Comparison of ENCODE assay signal across 17 cellular contexts in the genomic region with DNA sequence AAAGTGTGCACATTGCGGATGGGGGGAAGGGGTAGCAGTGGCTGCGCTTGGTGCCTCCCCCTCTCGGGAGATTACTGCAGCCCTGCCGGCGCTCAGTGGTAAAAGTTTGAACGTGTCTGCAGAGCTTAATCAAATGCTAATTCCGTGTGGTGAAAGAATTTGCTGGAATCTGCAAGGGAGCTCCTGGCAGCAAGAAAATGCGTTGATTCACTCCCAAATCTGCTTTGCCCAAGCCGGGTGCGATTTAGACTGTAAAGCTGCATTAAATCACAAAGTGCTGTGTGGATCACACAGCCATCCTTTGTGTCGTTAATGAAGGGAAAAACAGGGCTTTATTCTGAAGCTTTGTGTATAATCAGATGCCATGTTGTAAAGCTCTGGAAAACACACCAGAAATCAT.
DNase-seq lines count a peak whose midpoint lies in the region; ATAC-seq, FAIRE-seq and TF ChIP-seq lines count a peak whose summit lies in the region.
"Had no signal": no experiment of that assay in that cellular context is flagged by ENCODE, and none has a peak within 500 bp of the region (broad histone marks: within the 10 kb centered on the region; RNA-seq: fewer than 3 reads in every experiment).

No MANE protein-coding gene starts in this region.

- no peak for ATAC-seq in K562
- ATAC-seq: upper lobe of right lung had no signal

- POLR2A ChIA-PET in K562 (lab: Yijun Ruan, JAX), result interaction anchor here (0.6 to 0.7 kb wide), 3 partner anchors 11 to 16 kb away, joined by 3 to 5 read pairs (median 4); no protein-coding TSS in a partner anchor
- POLR2A ChIA-PET in PC-9 (lab: Charles Lee; ENCODE audit: unreplicated experiment), result no interaction called here

- no peaks in the 10 kb centered on the region for H3F3A ChIP-seq in smooth muscle cell (ENCODE audit: low read depth)
- H3F3A ChIP-seq in PC-9 (ENCODE audit: insufficient read depth, low read depth), result no peaks in the 10 kb centered on the region

- H3K27me3 Mint-ChIP-seq in activated T-helper 2 cell treated with anti-CD3 and anti-CD28 coated beads, Interferon-gamma antibody, Interleukin-2, Interleukin-4, amounts not matched to agents 10 μg/mL and 5 μg/mL and 100 μg/mL, durations not matched to agents 14 hours and 24 hours and 36 hours (ENCODE audit: low read depth), result peaks cover 3% of the 10 kb centered on the region
- H3K27me3 Mint-ChIP-seq: activated naive CD8-positive, alpha-beta T cell had no signal

- H3K4me1 Mint-ChIP-seq in activated T-helper 2 cell treated with anti-CD3 and anti-CD28 coated beads, Interferon-gamma antibody, Interleukin-2, Interleukin-4, amounts not matched to agents 10 μg/mL and 5 μg/mL and 100 μg/mL, durations not matched to agents 14 hours and 24 hours and 36 hours (ENCODE audit: low read depth), result peaks cover 4% of the 10 kb centered on the region

- H3K9me1 ChIP-seq in K562 (ENCODE audit: control insufficient read depth, insufficient read depth, low read length), result no peaks in the 10 kb centered on the region

- no peak for TF ChIP-seq RAD21 in K562 (CRISPR knock-in tag; conservative IDR thresholded peaks at IDR 0.05 in 1 of 2, IDR thresholded peaks at IDR 0.05 in 1 of 2)

- H3K4me1 ChIP-seq in K562 (replicated peaks in 1 of 2; ENCODE audit: control insufficient read depth in 2 of 2, insufficient read depth in 2 of 2, low read length in 2 of 2) (no peaks in the 10 kb centered on the region; a peak in 1 of 5 replicates), iPS-18a (ENCODE audit: control insufficient read depth, low read depth, low read length) (peaks cover 33% of the 10 kb centered on the region), smooth muscle cell (ENCODE audit: low read depth) (peaks cover 21% of the 10 kb centered on the region), PC-9 (replicated peaks; ENCODE audit: insufficient read depth) (no peaks in the 10 kb centered on the region)
- H3K4me1 ChIP-seq: sigmoid colon, upper lobe of right lung had no signal

- H2AFZ ChIP-seq in K562 (ENCODE audit: low read depth, low read length) (no peak overlapping the region), smooth muscle cell (ENCODE audit: low read depth) (peak overlapping the region; percentile 71), PC-9 (no peak overlapping the region)

- H3K36me3 Mint-ChIP-seq in activated T-helper 2 cell treated with anti-CD3 and anti-CD28 coated beads, Interferon-gamma antibody, Interleukin-2, Interleukin-4, amounts not matched to agents 10 μg/mL and 5 μg/mL and 100 μg/mL, durations not matched to agents 14 hours and 24 hours and 36 hours (ENCODE audit: low read depth), result no peaks in the 10 kb centered on the region
- H3K36me3 Mint-ChIP-seq: activated naive CD8-positive, alpha-beta T cell had no signal

- TF ChIP-seq CTCF in K562 (IDR thresholded peaks at IDR 0.05 in 2 of 3, conservative IDR thresholded peaks at IDR 0.05 in 1 of 3; ENCODE audit: insufficient read depth in 2 of 3, low read depth in 1 of 3, low read length in 3 of 3) (no peak), smooth muscle cell (IDR thresholded peaks at IDR 0.05; ENCODE audit: borderline replicate concordance, insufficient read depth, poor library complexity, severe bottlenecking) (no peak), PC-9 (conservative IDR thresholded peaks at IDR 0.05) (no peak)

- in situ Hi-C loops in K562 (cut with MboI), result no loop called here

- H3K27ac ChIP-seq in K562 (ENCODE audit: extremely low read depth, low read depth, low read length) (no peak overlapping the region), iPS-18a (ENCODE audit: low read length) (peak overlapping the region; percentile 50), smooth muscle cell (ENCODE audit: low read depth) (peak overlapping the region; percentile 6), PC-9 (no peak overlapping the region)
- H3K27ac ChIP-seq: BLaER1, sigmoid colon, upper lobe of right lung had no signal

- no peaks in the 10 kb centered on the region for H3K9me3 Mint-ChIP-seq in activated T-helper 2 cell treated with anti-CD3 and anti-CD28 coated beads, Interferon-gamma antibody, Interleukin-2, Interleukin-4, amounts not matched to agents 10 μg/mL and 5 μg/mL and 100 μg/mL, durations not matched to agents 14 hours and 24 hours and 36 hours

- WGBS in K562 (ENCODE audit: insufficient coverage, low coverage, missing lambda C conversion rate), result 20% methylated on average over 7 of the region's 11 CpGs
- WGBS in smooth muscle cell (ENCODE audit: low lambda C conversion rate), result 9% methylated on average over 11 of the region's 11 CpGs

- CTCF ChIA-PET in K562 (lab: Yijun Ruan, JAX; ENCODE audit: low intra/inter-chr PET ratio) (no interaction called here), PC-9 (lab: Charles Lee) (no interaction called here)

- peak; percentile 76 for DNase-seq in H7
- DNase-seq in K562 (ENCODE audit: extremely low read depth in 1 of 4, low spot score in 3 of 4), result no peak
- DNase-seq in smooth muscle cell (lab: John Stamatoyannopoulos, UW; ENCODE audit: unreplicated experiment), result no peak
- no peak for DNase-seq in NCI-H446 treated with DMSO at 0.1 percent for 48 hours (lab: John Stamatoyannopoulos, UW)
- DNase-seq in PC-9, result no peak
- DNase-seq in NCI-H1092 treated with DMSO at 0.1 percent for 48 hours (lab: John Stamatoyannopoulos, UW), result no peak
- no peak for DNase-seq in activated T-helper 2 cell treated with anti-CD3 and anti-CD28 coated beads, Interferon-gamma antibody, Interleukin-2, Interleukin-4, amounts not matched to agents 10 μg/mL and 5 μg/mL and 100 μg/mL, durations not matched to agents 14 hours and 24 hours and 36 hours (ENCODE audit: low spot score)
- DNase-seq: activated CD4-positive, alpha-beta T cell treated with anti-CD3 and anti-CD28 coated beads for 4 hours; cerebellar nuclear complex; NCI-H1105; SIG-M5; sigmoid colon; stimulated activated CD4-positive, alpha-beta T cell treated with anti-CD3 and anti-CD28 coated beads, Interleukin-4, amount 100 ng/mL, for 1 hour; upper lobe of right lung had no signal

- BruUV-seq in K562 (replicated peaks; lab: Mats Ljungman, UMichigan), result no TSS peak
- no TSS peak for BruUV-seq in PC-9 (replicated peaks; lab: Mats Ljungman, UMichigan)

- H3K27ac Mint-ChIP-seq in activated T-helper 2 cell treated with anti-CD3 and anti-CD28 coated beads, Interferon-gamma antibody, Interleukin-2, Interleukin-4, amounts not matched to agents 10 μg/mL and 5 μg/mL and 100 μg/mL, durations not matched to agents 14 hours and 24 hours and 36 hours, result no peak overlapping the region
- H3K27ac Mint-ChIP-seq: activated naive CD8-positive, alpha-beta T cell had no signal

- H3K9ac ChIP-seq in K562 (ENCODE audit: insufficient read depth in 1 of 2, low read depth in 2 of 2, low read length in 2 of 2) (no peak overlapping the region), iPS-18a (ENCODE audit: low read length) (peak overlapping the region; percentile 34), smooth muscle cell (ENCODE audit: low read depth) (peak overlapping the region; percentile 16)
- H3K9ac ChIP-seq: BLaER1 had no signal

- no peak for FAIRE-seq in K562 (lab: Jason Lieb, UNC)

- H3K4me3 ChIP-seq in H7 (ENCODE audit: insufficient read depth, low read depth, low read length) (peak overlapping the region; percentile 29), K562 (no peak overlapping the region), iPS-18a (ENCODE audit: low read length) (peak overlapping the region; percentile 38), smooth muscle cell (no peak overlapping the region), PC-9 (no peak overlapping the region)
- H3K4me3 ChIP-seq: BLaER1, sigmoid colon, upper lobe of right lung had no signal

- no peak for TF ChIP-seq POLR2A in K562 (conservative IDR thresholded peaks at IDR 0.05)

- H3K4me2 ChIP-seq in K562 (ENCODE audit: insufficient read depth, low read length) (no peak overlapping the region), smooth muscle cell (peak overlapping the region; percentile 67), PC-9 (no peak overlapping the region)
- H3K4me2 ChIP-seq: BLaER1 had no signal

- TF ChIP-seq EP300 in K562 (IDR thresholded peaks at IDR 0.05; ENCODE audit: low read length), result no peak

- intact Hi-C loops in K562 (cut with micrococcal nuclease), result loop anchor here (5.0 to 10.0 kb wide), 2 partner anchors 81 to 159 kb away; no protein-coding TSS in a partner anchor
- intact Hi-C loops in PC-9 (cut with micrococcal nuclease; ENCODE audit: unreplicated experiment), result no loop called here
- intact Hi-C loops in activated T-helper 2 cell treated with anti-CD3 and anti-CD28 coated beads, Interferon-gamma antibody, Interleukin-2, Interleukin-4, amounts not matched to agents 10 μg/mL and 5 μg/mL and 100 μg/mL, durations not matched to agents 14 hours and 24 hours and 36 hours (cut with micrococcal nuclease), result loop anchor here (10.0 kb wide), 1 partner anchor 71 kb away; no protein-coding TSS in a partner anchor

- H4K20me1 ChIP-seq in K562 (replicated peaks; ENCODE audit: control insufficient read depth, insufficient read depth, low read length) (no peaks in the 10 kb centered on the region), smooth muscle cell (ENCODE audit: low read depth) (no peaks in the 10 kb centered on the region), PC-9 (ENCODE audit: insufficient read depth) (no peaks in the 10 kb centered on the region)
- H4K20me1 ChIP-seq: BLaER1 had no signal

- no peaks in the 10 kb centered on the region for H3K9me2 ChIP-seq in PC-9 (ENCODE audit: insufficient read depth)

- no peak overlapping the region for H3K4me3 Mint-ChIP-seq in activated T-helper 2 cell treated with anti-CD3 and anti-CD28 coated beads, Interferon-gamma antibody, Interleukin-2, Interleukin-4, amounts not matched to agents 10 μg/mL and 5 μg/mL and 100 μg/mL, durations not matched to agents 14 hours and 24 hours and 36 hours (ENCODE audit: low read depth)
- H3K4me3 Mint-ChIP-seq: activated naive CD8-positive, alpha-beta T cell had no signal

- H3K36me3 ChIP-seq in H7 (replicated peaks; ENCODE audit: control insufficient read depth, insufficient read depth, low read length) (no peaks in the 10 kb centered on the region), K562 (ENCODE audit: control insufficient read depth, insufficient read depth, low read length) (no peaks in the 10 kb centered on the region), iPS-18a (ENCODE audit: control insufficient read depth, low read depth, low read length) (no peaks in the 10 kb centered on the region), smooth muscle cell (ENCODE audit: low read depth) (no peaks in the 10 kb centered on the region), PC-9 (ENCODE audit: low read depth) (no peaks in the 10 kb centered on the region)
- H3K36me3 ChIP-seq: BLaER1, sigmoid colon, upper lobe of right lung had no signal

- H3K9me3 ChIP-seq in K562 (replicated peaks; ENCODE audit: control insufficient read depth, insufficient read depth, low read depth, low read length) (no peaks in the 10 kb centered on the region), iPS-18a (ENCODE audit: control insufficient read depth, low read depth, low read length) (no peaks in the 10 kb centered on the region), smooth muscle cell (replicated peaks; ENCODE audit: low read depth) (no peaks in the 10 kb centered on the region), PC-9 (ENCODE audit: insufficient read depth, low read depth) (no peaks in the 10 kb centered on the region)
- H3K9me3 ChIP-seq: sigmoid colon, upper lobe of right lung had no signal

- H3K27me3 ChIP-seq in H7 (ENCODE audit: control insufficient read depth, insufficient read depth, low read length), result no peaks in the 10 kb centered on the region
- peaks cover 0 to 4% of the 10 kb centered on the region in 2 experiments; a peak in 1 of 5 replicates for H3K27me3 ChIP-seq in K562 (ENCODE audit: control insufficient read depth in 2 of 2, insufficient read depth in 2 of 2, low read length in 2 of 2)
- no peaks in the 10 kb centered on the region for H3K27me3 ChIP-seq in iPS-18a (ENCODE audit: control insufficient read depth, insufficient read depth, low read length)
- no peaks in the 10 kb centered on the region for H3K27me3 ChIP-seq in smooth muscle cell (ENCODE audit: low read depth)
- H3K27me3 ChIP-seq in PC-9 (ENCODE audit: insufficient read depth, low read depth), result no peaks in the 10 kb centered on the region
- H3K27me3 ChIP-seq: BLaER1, sigmoid colon, upper lobe of right lung had no signal

- H3K79me2 ChIP-seq in K562 (ENCODE audit: control insufficient read depth, insufficient read depth, low read length) (no peaks in the 10 kb centered on the region), smooth muscle cell (ENCODE audit: low read depth) (no peaks in the 10 kb centered on the region), PC-9 (ENCODE audit: low read depth) (no peaks in the 10 kb centered on the region)

Comparison
In these comparisons a context has a peak if more than half of its experiments do, and no peak if none do; other contexts are left out.
1. H3K4me3 ChIP-seq: peak in H7 (single experiment) and iPS-18a (single experiment); none in K562 (single experiment), smooth muscle cell (single experiment) and PC-9 (single experiment).
2. H3K27ac ChIP-seq: peak in iPS-18a (single experiment) and smooth muscle cell (single experiment); none in K562 (single experiment) and PC-9 (single experiment).
3. H3K9ac ChIP-seq: peak in iPS-18a (single experiment) and smooth muscle cell (single experiment); none in K562 (0 of 2).